In the genomic region with DNA sequence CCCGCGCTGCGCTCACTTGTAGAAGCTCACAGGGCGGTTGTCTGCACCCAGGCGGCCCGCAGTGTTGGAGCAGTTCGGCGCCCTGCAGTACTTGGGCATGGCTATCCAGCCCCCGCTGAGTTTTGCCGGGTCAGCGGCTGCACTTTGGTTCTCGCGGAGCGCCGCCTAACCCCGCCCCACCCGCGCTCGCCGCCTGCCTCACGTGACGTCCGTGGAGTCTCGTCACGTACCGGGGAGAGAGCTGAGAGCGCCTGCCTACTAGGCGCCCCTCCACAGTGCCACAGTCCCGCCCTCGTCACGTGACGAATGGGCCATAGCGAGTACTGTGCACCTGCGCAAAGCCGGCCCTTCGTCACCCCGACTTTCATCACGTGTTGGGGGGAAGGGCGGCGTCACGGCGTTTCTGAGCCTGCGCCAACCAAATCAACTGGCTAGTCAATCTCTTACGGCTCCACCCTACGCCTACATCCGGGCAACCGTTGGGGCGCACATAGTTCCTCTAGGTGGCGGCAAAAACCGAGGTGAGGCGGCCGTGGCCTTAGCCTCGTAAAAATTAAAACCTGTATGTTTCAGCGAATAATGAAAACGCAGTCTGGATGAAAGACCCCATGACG, we compare ENCODE assay signal across 8 cellular contexts. TPM values are rescaled to one million over a fixed set of nuclear protein-coding genes. Genes with fewer than 3 reads are reported as not detected.
DNase-seq lines count a peak whose midpoint lies in the region; ATAC-seq and TF ChIP-seq lines count a peak whose summit lies in the region.

A gene with protein sequence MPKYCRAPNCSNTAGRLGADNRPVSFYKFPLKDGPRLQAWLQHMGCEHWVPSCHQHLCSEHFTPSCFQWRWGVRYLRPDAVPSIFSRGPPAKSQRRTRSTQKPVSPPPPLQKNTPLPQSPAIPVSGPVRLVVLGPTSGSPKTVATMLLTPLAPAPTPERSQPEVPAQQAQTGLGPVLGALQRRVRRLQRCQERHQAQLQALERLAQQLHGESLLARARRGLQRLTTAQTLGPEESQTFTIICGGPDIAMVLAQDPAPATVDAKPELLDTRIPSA (minus strand): TSS at position 167 of the 614 bp plus-strand sequence. CDS start 68 bp downstream, at position 99.

- no peaks in the 10 kb centered on the region for H3K27me3 Mint-ChIP-seq in activated naive CD8-positive, alpha-beta T cell treated with anti-CD3 and anti-CD28 coated beads for 36 hours
- H3K27me3 Mint-ChIP-seq in osteocyte (ENCODE audit: unreplicated experiment), result no peaks in the 10 kb centered on the region

- intact Hi-C loops in head of caudate nucleus (cut with DNase I), result loop anchor here (2.0 to 10.0 kb wide), 3 partner anchors 59 to 431 kb away; a partner anchor contains a TSS
- intact Hi-C loops in thyroid gland (cut with DNase I), result loop anchor here (5.0 kb wide), 1 partner anchor 42 kb away; a partner anchor contains a TSS

- peak within 1 kb of the TSS; percentile 89 to 96 (median 91) for H3K27ac ChIP-seq in thyroid gland

- peaks cover 26% of the 10 kb centered on the region for H3K4me1 Mint-ChIP-seq in activated naive CD8-positive, alpha-beta T cell treated with anti-CD3 and anti-CD28 coated beads for 36 hours
- H3K4me1 Mint-ChIP-seq in osteocyte (ENCODE audit: unreplicated experiment), result peaks cover 21% of the 10 kb centered on the region

- no peaks in the 10 kb centered on the region for H3K9me3 Mint-ChIP-seq in activated naive CD8-positive, alpha-beta T cell treated with anti-CD3 and anti-CD28 coated beads for 36 hours
- H3K9me3 Mint-ChIP-seq in osteocyte (ENCODE audit: unreplicated experiment), result no peaks in the 10 kb centered on the region

- TF ChIP-seq CTCF in osteocyte (IDR thresholded peaks at IDR 0.05) (peak; percentile 60), thyroid gland (IDR thresholded peaks at IDR 0.05) (peak in 5 of 6 experiments; percentile 13 to 74 (median 69))

- no peaks in the 10 kb centered on the region for H3K36me3 Mint-ChIP-seq in activated naive CD8-positive, alpha-beta T cell treated with anti-CD3 and anti-CD28 coated beads for 36 hours
- peaks cover 2% of the 10 kb centered on the region for H3K36me3 Mint-ChIP-seq in osteocyte (ENCODE audit: unreplicated experiment)

- peak; percentile 93 for DNase-seq in NCI-H1092 (lab: John Stamatoyannopoulos, UW)
- DNase-seq in activated naive CD8-positive, alpha-beta T cell treated with anti-CD3 and anti-CD28 coated beads for 36 hours, result peak; percentile 99
- DNase-seq in head of caudate nucleus, result peak; percentile 97 to 100 (median 99)
- peak; percentile 100 for DNase-seq in osteocyte (ENCODE audit: extremely low spot score, unreplicated experiment)
- DNase-seq in thyroid gland, result peak; percentile 100

- 1 to 2% methylated on average over 13 of the region's 56 CpGs for WGBS in thyroid gland, 2 donors

- H3K36me3 ChIP-seq in thyroid gland, result no peaks in the 10 kb centered on the region

- peak within 1 kb of the TSS; percentile 97 for H3K27ac Mint-ChIP-seq in activated naive CD8-positive, alpha-beta T cell treated with anti-CD3 and anti-CD28 coated beads for 36 hours
- peak within 1 kb of the TSS; percentile 99 for H3K27ac Mint-ChIP-seq in osteocyte (ENCODE audit: unreplicated experiment)

- no peaks in the 10 kb centered on the region for H3K27me3 ChIP-seq in thyroid gland

- H3K4me3 ChIP-seq in thyroid gland (replicated peaks in 1 of 3), result peak within 1 kb of the TSS; percentile 39 to 73 (median 50)

- no peaks in the 10 kb centered on the region for H3K9me3 ChIP-seq in thyroid gland

- TF ChIP-seq POLR2A in GM10847 (IDR thresholded peaks at IDR 0.05; ENCODE audit: extremely low read depth, insufficient read length) (peak; percentile 42), thyroid gland (IDR thresholded peaks at IDR 0.05) (peak; percentile 39 to 80)

- ATAC-seq in HG02610 (IDR thresholded peaks at IDR 0.05; ENCODE audit: unreplicated experiment) (peak; percentile 85), SK-N-SH treated with all-trans-retinoic acid at 6 μM for 48 hours (peak; percentile 90)

- peak within 1 kb of the TSS; percentile 98 for H3K4me3 Mint-ChIP-seq in activated naive CD8-positive, alpha-beta T cell treated with anti-CD3 and anti-CD28 coated beads for 36 hours
- H3K4me3 Mint-ChIP-seq in osteocyte (ENCODE audit: unreplicated experiment), result peak within 1 kb of the TSS; percentile 95

- peaks cover 6 to 8% of the 10 kb centered on the region in 2 donors for H3K4me1 ChIP-seq in thyroid gland

TF ChIP-seq in SK-N-SH treated with all-trans-retinoic acid at 6 μM for 48 hours, 23 proteins besides CTCF, POLR2A, EP300 and RAD21:
- TF ChIP-seq, protein P1, sequence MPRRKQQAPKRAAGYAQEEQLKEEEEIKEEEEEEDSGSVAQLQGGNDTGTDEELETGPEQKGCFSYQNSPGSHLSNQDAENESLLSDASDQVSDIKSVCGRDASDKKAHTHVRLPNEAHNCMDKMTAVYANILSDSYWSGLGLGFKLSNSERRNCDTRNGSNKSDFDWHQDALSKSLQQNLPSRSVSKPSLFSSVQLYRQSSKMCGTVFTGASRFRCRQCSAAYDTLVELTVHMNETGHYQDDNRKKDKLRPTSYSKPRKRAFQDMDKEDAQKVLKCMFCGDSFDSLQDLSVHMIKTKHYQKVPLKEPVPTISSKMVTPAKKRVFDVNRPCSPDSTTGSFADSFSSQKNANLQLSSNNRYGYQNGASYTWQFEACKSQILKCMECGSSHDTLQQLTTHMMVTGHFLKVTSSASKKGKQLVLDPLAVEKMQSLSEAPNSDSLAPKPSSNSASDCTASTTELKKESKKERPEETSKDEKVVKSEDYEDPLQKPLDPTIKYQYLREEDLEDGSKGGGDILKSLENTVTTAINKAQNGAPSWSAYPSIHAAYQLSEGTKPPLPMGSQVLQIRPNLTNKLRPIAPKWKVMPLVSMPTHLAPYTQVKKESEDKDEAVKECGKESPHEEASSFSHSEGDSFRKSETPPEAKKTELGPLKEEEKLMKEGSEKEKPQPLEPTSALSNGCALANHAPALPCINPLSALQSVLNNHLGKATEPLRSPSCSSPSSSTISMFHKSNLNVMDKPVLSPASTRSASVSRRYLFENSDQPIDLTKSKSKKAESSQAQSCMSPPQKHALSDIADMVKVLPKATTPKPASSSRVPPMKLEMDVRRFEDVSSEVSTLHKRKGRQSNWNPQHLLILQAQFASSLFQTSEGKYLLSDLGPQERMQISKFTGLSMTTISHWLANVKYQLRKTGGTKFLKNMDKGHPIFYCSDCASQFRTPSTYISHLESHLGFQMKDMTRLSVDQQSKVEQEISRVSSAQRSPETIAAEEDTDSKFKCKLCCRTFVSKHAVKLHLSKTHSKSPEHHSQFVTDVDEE (CRISPR knock-in tag; IDR thresholded peaks at IDR 0.05), result no peak
- TF ChIP-seq ZFP3 (CRISPR knock-in tag; IDR thresholded peaks at IDR 0.05) (no peak), TCF4 (CRISPR knock-in tag; IDR thresholded peaks at IDR 0.05; ENCODE audit: borderline replicate concordance) (no peak), ISL1 (CRISPR knock-in tag; IDR thresholded peaks at IDR 0.05) (no peak), CSDC2 (CRISPR knock-in tag; IDR thresholded peaks at IDR 0.05) (no peak), ZFP30 (CRISPR knock-in tag; IDR thresholded peaks at IDR 0.05) (no peak)

RNA-seq across cellular contexts. Expression of the gene that starts here (rescaled TPM):
- total RNA-seq in activated naive CD8-positive, alpha-beta T cell treated with anti-CD3 and anti-CD28 coated beads for 36 hours, result 1 to 10 TPM; 2.4 to 2.7 TPM
- total RNA-seq in osteocyte (7.3 and 8.0 TPM in 2 replicates), thyroid gland (10 to 100 TPM in 2 of 4 donors, 1 to 10 TPM in 2; 5.0 to 14.2 (median 10.1) TPM)

Comparison
In these comparisons a context has a peak if more than half of its experiments do, and no peak if none do; other contexts are left out.
1. Peak in every context shown above with its lines: DNase-seq, ATAC-seq, H3K4me3 ChIP-seq and H3K27ac ChIP-seq.